Comparison of ENCODE assay signal across 27 cellular contexts in the genomic region with DNA sequence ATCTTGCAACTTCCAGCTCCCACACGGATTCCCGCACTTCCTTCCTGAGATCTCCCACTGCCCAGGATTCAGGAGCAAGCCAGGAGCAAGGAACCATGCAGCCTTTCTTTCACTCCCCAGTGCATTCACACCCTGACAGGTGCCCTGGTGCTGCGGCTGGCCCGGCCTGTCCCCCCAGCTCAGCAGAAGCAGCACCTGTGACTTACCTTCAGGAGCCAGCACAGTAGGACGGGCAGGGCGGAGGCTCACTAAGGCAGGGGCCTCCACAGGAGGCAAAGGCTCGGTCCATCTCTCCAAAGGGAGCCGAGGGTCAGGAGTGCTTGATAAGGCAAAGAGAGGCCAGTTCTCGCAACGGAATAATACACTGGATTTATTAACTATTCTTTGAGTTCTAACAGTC. TPM values are rescaled to one million over a fixed set of nuclear protein-coding genes. Genes with fewer than 3 reads are reported as not detected.
DNase-seq lines count a peak whose midpoint lies in the region; ATAC-seq and TF ChIP-seq lines count a peak whose summit lies in the region.
"Had no signal": no experiment of that assay in that cellular context is flagged by ENCODE, and none has a peak within 500 bp of the region (broad histone marks: within the 10 kb centered on the region; RNA-seq: fewer than 3 reads in every experiment).

No MANE protein-coding gene starts in this region.

- no peak overlapping the region for H3K18ac ChIP-seq in neuronal stem cell (ENCODE audit: low read length)

- no peak for TF ChIP-seq EP300 in gastroesophageal sphincter (IDR thresholded peaks at IDR 0.05)

- H2BK15ac ChIP-seq in neuronal stem cell (ENCODE audit: low read length): no peak overlapping the region

- H3K27me3 ChIP-seq in A673 (replicated peaks; ENCODE audit: insufficient read depth, low read depth, low read length, poor library complexity) (no peaks in the 10 kb centered on the region), DOHH2 (ENCODE audit: control insufficient read depth, low read length) (peaks cover 34% of the 10 kb centered on the region), SJSA1 (replicated peaks) (no peaks in the 10 kb centered on the region), neuronal stem cell (ENCODE audit: control insufficient read depth in 3 of 3, insufficient read depth in 3 of 3, low read depth in 1 of 3, low read length in 3 of 3) (peaks cover 0 to 47% (median 30%) of the 10 kb centered on the region in 3 experiments), gastroesophageal sphincter (peaks cover 56% of the 10 kb centered on the region)

- no peak overlapping the region for H2BK12ac ChIP-seq in neuronal stem cell (ENCODE audit: low read length)

- peak overlapping the region; percentile 31 for H3K23ac ChIP-seq in neuronal stem cell (ENCODE audit: low read depth, low read length, poor library complexity)

- DNase-seq in A673 (ENCODE audit: low spot score) (no peak), SJSA1 (ENCODE audit: low read depth in 1 of 2, low spot score in 2 of 2) (no peak), neuronal stem cell (ENCODE audit: low spot score) (no peak), NCI-H69 (lab: John Stamatoyannopoulos, UW) (no peak), GM19238 (ENCODE audit: insufficient read length, low spot score) (no peak)
- DNase-seq: AML-193; CD8-positive, alpha-beta memory T cell; DMS 273 treated with DMSO at 0.1 percent for 48 hours; DMS79; GF-D8; H9; Kasumi-1; NCI-H1105; NCI-H1436 treated with DMSO at 0.1 percent for 48 hours; NCI-H187 treated with DMSO at 0.1 percent for 48 hours; NCI-H524; NCI-H774; RPMI8226; SHP77 treated with DMSO at 0.1 percent for 48 hours had no signal

- no peak overlapping the region for H3K9ac ChIP-seq in neuronal stem cell (ENCODE audit: low read depth, low read length, poor library complexity)

- no peak overlapping the region for H3K4me3 ChIP-seq in A673 (ENCODE audit: low read depth, low read length, poor library complexity, severe bottlenecking)
- no peak overlapping the region for H3K4me3 ChIP-seq in DOHH2 (ENCODE audit: low read length)
- H3K4me3 ChIP-seq in SJSA1: no peak overlapping the region
- no peak overlapping the region for H3K4me3 ChIP-seq in neuronal stem cell (ENCODE audit: low read length in 2 of 2)
- no peak overlapping the region for H3K4me3 ChIP-seq in gastroesophageal sphincter

- H3K36me3 ChIP-seq in A673 (ENCODE audit: insufficient read depth, low read length, poor library complexity, severe bottlenecking) (no peaks in the 10 kb centered on the region), DOHH2 (ENCODE audit: control insufficient read depth, low read length) (no peaks in the 10 kb centered on the region), SJSA1 (peaks cover 79% of the 10 kb centered on the region), neuronal stem cell (replicated peaks in 1 of 2; ENCODE audit: control insufficient read depth in 2 of 2, insufficient read depth in 2 of 2, low read length in 2 of 2) (no peaks in the 10 kb centered on the region), gastroesophageal sphincter (no peaks in the 10 kb centered on the region)

- no peaks in the 10 kb centered on the region for H3K79me1 ChIP-seq in neuronal stem cell (ENCODE audit: low read depth, low read length)

- CTCF ChIA-PET in A673 (lab: Charles Lee): interaction anchor here (1.2 to 2.2 kb wide), 3 partner anchors 13 to 61 kb away, joined by 4 to 25 read pairs (median 9); a partner anchor contains a TSS

- H3K27ac ChIP-seq in A673 (ENCODE audit: low read depth, low read length, poor library complexity, severe bottlenecking) (peak overlapping the region; percentile 39), DOHH2 (ENCODE audit: low read depth, low read length) (no peak overlapping the region), SJSA1 (peak overlapping the region; percentile 50), neuronal stem cell (replicated peaks; ENCODE audit: low read length) (no peak overlapping the region), gastroesophageal sphincter (no peak overlapping the region)
- H3K27ac ChIP-seq: C4-2B had no signal

- no peak for TF ChIP-seq CTCF in A673 (conservative IDR thresholded peaks at IDR 0.05; ENCODE audit: low read depth, low read length)
- TF ChIP-seq CTCF in DOHH2 (IDR thresholded peaks at IDR 0.05; ENCODE audit: low read depth, low read length, poor library complexity, severe bottlenecking): no peak
- TF ChIP-seq CTCF in gastroesophageal sphincter (IDR thresholded peaks at IDR 0.05): no peak

- TF ChIP-seq POLR2A in gastroesophageal sphincter (IDR thresholded peaks at IDR 0.05): no peak

- H3K9me2 ChIP-seq in DOHH2 (replicated peaks; ENCODE audit: control insufficient read depth, low read length): no peaks in the 10 kb centered on the region

- H3K79me2 ChIP-seq in DOHH2 (ENCODE audit: control insufficient read depth, low read length): no peaks in the 10 kb centered on the region

- H3K9me3 ChIP-seq in A673 (ENCODE audit: low read depth, low read length, poor library complexity, severe bottlenecking) (no peaks in the 10 kb centered on the region), DOHH2 (ENCODE audit: control insufficient read depth, insufficient read depth, low read length) (no peaks in the 10 kb centered on the region), SJSA1 (replicated peaks) (no peaks in the 10 kb centered on the region), neuronal stem cell (replicated peaks in 1 of 2; ENCODE audit: control insufficient read depth in 2 of 2, insufficient read depth in 1 of 2, low read depth in 1 of 2, low read length in 2 of 2) (peaks cover 2 to 4% of the 10 kb centered on the region in 2 donors), gastroesophageal sphincter (no peaks in the 10 kb centered on the region)

- no CpG with 5 or more reads among the region's 10 CpGs for WGBS in neuronal stem cell (ENCODE audit: extremely low coverage in 2 of 2, insufficient read length in 2 of 2, insufficient replicate concordance in 1 of 2), 2 donors
- 67 to 73% methylated on average over 4 to 6 of the region's 10 CpGs for WGBS in gastroesophageal sphincter (ENCODE audit: low coverage in 1 of 2), 2 donors

- H4K8ac ChIP-seq in neuronal stem cell (ENCODE audit: low read depth, low read length): no peak overlapping the region

- POLR2A ChIA-PET in A673 (lab: Charles Lee; ENCODE audit: low non-redundant PET): no interaction called here

- H3K14ac ChIP-seq in neuronal stem cell (ENCODE audit: low read length): no peak overlapping the region

- intact Hi-C loops in A673 (cut with micrococcal nuclease; ENCODE audit: unreplicated experiment): loop anchor here (2.0 to 10.0 kb wide), 5 partner anchors 145 to 1573 kb away; no protein-coding TSS in a partner anchor

- H2AK5ac ChIP-seq in neuronal stem cell (ENCODE audit: low read depth, low read length): no peak overlapping the region

- no peaks in the 10 kb centered on the region for H4K20me1 ChIP-seq in DOHH2 (ENCODE audit: control insufficient read depth, insufficient read depth, low read depth, low read length)

- no peak overlapping the region for H4K91ac ChIP-seq in neuronal stem cell (ENCODE audit: low read depth, low read length, poor library complexity)

- H3F3A ChIP-seq in DOHH2 (ENCODE audit: control insufficient read depth, insufficient read depth): no peaks in the 10 kb centered on the region

- no peak overlapping the region for H3K4ac ChIP-seq in neuronal stem cell (ENCODE audit: low read length)

- no peak overlapping the region for H2BK120ac ChIP-seq in neuronal stem cell (ENCODE audit: low read depth, low read length)

- H3K4me2 ChIP-seq in DOHH2 (ENCODE audit: low read length) (peak overlapping the region; percentile 58), neuronal stem cell (ENCODE audit: insufficient read depth, low read length, poor library complexity, severe bottlenecking) (no peak overlapping the region)

- no TSS peak for BruUV-seq in A673 (replicated peaks; lab: Mats Ljungman, UMichigan)

- H2BK5ac ChIP-seq in neuronal stem cell (ENCODE audit: low read length): no peak overlapping the region

- ATAC-seq in HG02884 (IDR thresholded peaks at IDR 0.05; ENCODE audit: unreplicated experiment): no peak
- no peak for ATAC-seq in gastroesophageal sphincter
- ATAC-seq: HepG2, SK-N-SH treated with all-trans-retinoic acid at 6 μM for 48 hours had no signal

- H3K4me1 ChIP-seq in A673 (ENCODE audit: insufficient read depth, low read length, poor library complexity, severe bottlenecking) (peaks cover 42% of the 10 kb centered on the region), DOHH2 (ENCODE audit: control insufficient read depth, low read length) (peaks cover 35% of the 10 kb centered on the region), SJSA1 (replicated peaks) (peaks cover 71% of the 10 kb centered on the region), neuronal stem cell (ENCODE audit: control insufficient read depth in 2 of 2, insufficient read depth in 1 of 2, low read depth in 1 of 2, low read length in 2 of 2) (peaks cover 4 to 28% of the 10 kb centered on the region in 2 donors), gastroesophageal sphincter (peaks cover 0 to 40% (median 16%) of the 10 kb centered on the region in 3 donors)

- peak overlapping the region; percentile 68 for H2AFZ ChIP-seq in neuronal stem cell (ENCODE audit: low read length)

RNA-seq across cellular contexts. Expression of a gene that starts 4.8 kb away (rescaled TPM):
- total RNA-seq in A673 (2021) (2.5 TPM in 2 replicates), gastroesophageal sphincter (1 to 10 TPM in 1 of 4 donors, not detected in 3; 1.6 TPM)
- total RNA-seq in SJSA1 (2014; rRNA removed; shearing (Covaris generic)): 11.4 and 13.6 TPM in 2 replicates
- not detected for polyA plus RNA-seq in neuronal stem cell (2013, experiment 1 of 2)
- polyA plus RNA-seq in neuronal stem cell (2013, experiment 2 of 2): not detected
- total RNA-seq: CD8-positive, alpha-beta memory T cell; HepG2; HT1080; M059J had no signal
- polyA plus RNA-seq: CD8-positive, alpha-beta memory T cell; HepG2 had no signal

RNA-seq across cellular contexts. Expression of a gene that starts 29.7 kb away (rescaled TPM):
- total RNA-seq in A673 (2021): 5.6 and 6.6 TPM in 2 replicates
- total RNA-seq in SJSA1 (2014; rRNA removed; shearing (Covaris generic)): 34.8 and 61.9 TPM in 2 replicates
- polyA plus RNA-seq in neuronal stem cell (2013, experiment 1 of 2): 3.7 TPM
- polyA plus RNA-seq in neuronal stem cell (2013, experiment 2 of 2): 3.2 TPM
- total RNA-seq in gastroesophageal sphincter: 10 to 100 TPM in 2 of 4 donors, 1 to 10 TPM in 2; 1.5 to 13.5 (median 8.8) TPM
- total RNA-seq: HepG2, M059J had no signal

RNA-seq across cellular contexts. Expression of a gene that starts 39.2 kb away (rescaled TPM):
- 0.84 and 1.5 TPM in 2 replicates for total RNA-seq in A673 (2021)
- 0.05 and 0.09 TPM in 2 replicates for total RNA-seq in SJSA1 (2014; rRNA removed; shearing (Covaris generic))
- 0.36 TPM for polyA plus RNA-seq in neuronal stem cell (2013, experiment 1 of 2)
- 0.37 TPM for polyA plus RNA-seq in neuronal stem cell (2013, experiment 2 of 2)
- 1 to 10 TPM in 2 of 4 donors, under 1 TPM in 2; 0.94 to 4.6 (median 1.6) TPM for total RNA-seq in gastroesophageal sphincter
- polyA plus RNA-seq: HepG2 had no signal

RNA-seq across cellular contexts. Expression of a gene that starts 45.5 kb away (rescaled TPM):
- total RNA-seq in A673 (2021) (14.5 and 15.6 TPM in 2 replicates), gastroesophageal sphincter (10 to 100 TPM; 27.3 to 66.6 (median 37.5) TPM)
- 89.8 and 101 TPM in 2 replicates for total RNA-seq in SJSA1 (2014; rRNA removed; shearing (Covaris generic))
- 12.8 TPM for polyA plus RNA-seq in neuronal stem cell (2013, experiment 1 of 2)
- 13.4 TPM for polyA plus RNA-seq in neuronal stem cell (2013, experiment 2 of 2)

Comparison
In these comparisons a context has a peak if more than half of its experiments do, and no peak if none do; other contexts are left out.
1. H3K27ac ChIP-seq: peak in A673 (single experiment) and SJSA1 (single experiment); none in DOHH2 (single experiment), neuronal stem cell (single experiment) and gastroesophageal sphincter (0 of 4).